In the genomic region with DNA sequence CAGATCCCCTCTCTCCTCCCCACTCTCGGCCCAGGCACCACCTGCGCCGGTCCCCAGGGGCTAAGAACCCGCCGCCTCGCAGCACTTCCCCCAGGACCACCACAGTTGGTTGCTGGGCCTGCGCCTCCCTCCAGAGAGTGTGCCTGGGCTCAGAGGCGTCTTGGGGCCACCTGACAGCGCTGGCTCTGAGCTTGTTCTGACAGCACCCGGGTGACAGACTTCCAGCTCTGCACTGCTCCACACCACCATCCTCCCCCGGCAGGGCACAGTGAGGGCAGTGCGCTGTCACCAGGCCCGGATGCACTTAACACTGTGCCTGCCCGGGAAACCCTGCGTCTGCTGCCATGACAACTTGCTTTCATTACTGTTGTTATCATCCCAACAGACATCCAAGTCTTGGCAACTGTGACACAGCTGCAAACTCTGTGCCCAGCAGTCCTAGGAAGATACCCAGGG, we compare ENCODE assay signal across 8 cellular contexts. TPM values are rescaled to one million over a fixed set of nuclear protein-coding genes. Genes with fewer than 3 reads are reported as not detected.
DNase-seq lines count a peak whose midpoint lies in the region; ATAC-seq and TF ChIP-seq lines count a peak whose summit lies in the region.

No MANE protein-coding gene starts in this region.

- no peak overlapping the region for H3K56ac ChIP-seq in IMR-90 (ENCODE audit: extremely low read depth, insufficient read depth, low read length)

- H3K9me3 Mint-ChIP-seq in nephron progenitor cell (no peaks in the 10 kb centered on the region), osteocyte (ENCODE audit: unreplicated experiment) (no peaks in the 10 kb centered on the region)

- H3K9me3 ChIP-seq in IMR-90 (ENCODE audit: control insufficient read depth, insufficient read depth, low read length) (no peaks in the 10 kb centered on the region), ascending aorta (no peaks in the 10 kb centered on the region)
- H3K9me3 ChIP-seq in effector memory CD4-positive, alpha-beta T cell (ENCODE audit: control insufficient read depth, low read length), result no peaks in the 10 kb centered on the region

- H2BK15ac ChIP-seq in IMR-90 (ENCODE audit: low read depth, low read length), result no peak overlapping the region

- DNase-seq in IMR-90, result peak; percentile 50
- peak; percentile 42 for DNase-seq in activated CD4-positive, CD25-positive, alpha-beta regulatory T cell treated with anti-CD3 and anti-CD28 coated beads, Interleukin-2, amount 50 U/mL, for 72 hours
- DNase-seq in effector memory CD4-positive, alpha-beta T cell, result peak; percentile 25 to 65 (median 31)
- no peak for DNase-seq in nephron progenitor cell
- DNase-seq in ascending aorta (ENCODE audit: low spot score in 2 of 2), result no peak
- no peak for DNase-seq in osteocyte (ENCODE audit: extremely low spot score, unreplicated experiment)

- no peak for TF ChIP-seq CTCF in IMR-90 (conservative IDR thresholded peaks at IDR 0.05; ENCODE audit: low read depth, low read length)
- no peak for TF ChIP-seq CTCF in nephron progenitor cell (IDR thresholded peaks at IDR 0.05)
- no peak for TF ChIP-seq CTCF in ascending aorta (IDR thresholded peaks at IDR 0.05)
- no peak for TF ChIP-seq CTCF in osteocyte (IDR thresholded peaks at IDR 0.05)

- H3K27me3 ChIP-seq in IMR-90 (ENCODE audit: control insufficient read depth, insufficient read depth, low read length) (no peaks in the 10 kb centered on the region), ascending aorta (no peaks in the 10 kb centered on the region)
- no peaks in the 10 kb centered on the region for H3K27me3 ChIP-seq in effector memory CD4-positive, alpha-beta T cell (replicated peaks; ENCODE audit: control insufficient read depth, insufficient read depth, low read length, poor library complexity, severe bottlenecking)

- no peak overlapping the region for H3K9ac ChIP-seq in IMR-90 (ENCODE audit: low read depth, low read length)

- no peak overlapping the region for H3K27ac ChIP-seq in IMR-90 (ENCODE audit: insufficient read depth, low read length)
- peak overlapping the region; percentile 48 for H3K27ac ChIP-seq in effector memory CD4-positive, alpha-beta T cell (ENCODE audit: insufficient read depth, low read length, poor library complexity, severe bottlenecking)
- no peak overlapping the region for H3K27ac ChIP-seq in ascending aorta

- H3K4me1 ChIP-seq in IMR-90 (ENCODE audit: control insufficient read depth, insufficient read depth, low read length), result peaks cover 6% of the 10 kb centered on the region
- H3K4me1 ChIP-seq in effector memory CD4-positive, alpha-beta T cell (ENCODE audit: control insufficient read depth, insufficient read depth, low read length, poor library complexity, severe bottlenecking), result peaks cover 21% of the 10 kb centered on the region
- H3K4me1 ChIP-seq in ascending aorta, result peaks cover 7 to 10% of the 10 kb centered on the region in 2 donors

- no peak overlapping the region for H2BK20ac ChIP-seq in IMR-90 (ENCODE audit: low read depth, low read length)

- H3K9me1 ChIP-seq in IMR-90 (ENCODE audit: insufficient read depth, low read length), result 0 out of 2 replicates have a peak, but pooled peaks cover under 1% of the 10 kb centered on the region

- H3K4me3 Mint-ChIP-seq in nephron progenitor cell (no peak overlapping the region), osteocyte (ENCODE audit: unreplicated experiment) (no peak overlapping the region)

- H3K14ac ChIP-seq in IMR-90 (replicated peaks; ENCODE audit: low read depth, low read length), result no peak overlapping the region; the same call in 1 of the 2 replicates

- in situ Hi-C loops in IMR-90 (cut with MboI; ENCODE audit: low sequenced_read_pairs), result no loop called here

- H3K27ac Mint-ChIP-seq in nephron progenitor cell (peak overlapping the region; percentile 79), osteocyte (ENCODE audit: unreplicated experiment) (no peak overlapping the region)

- peaks cover 48% of the 10 kb centered on the region for H4K20me1 ChIP-seq in IMR-90 (ENCODE audit: insufficient read depth, low read length)

- peaks cover 17 to 64% of the 10 kb centered on the region in 2 experiments for H3K79me1 ChIP-seq in IMR-90 (ENCODE audit: low read depth in 1 of 2, low read length in 2 of 2)

- no peak for TF ChIP-seq RAD21 in IMR-90 (IDR thresholded peaks at IDR 0.05; ENCODE audit: low read length)

- H4K91ac ChIP-seq in IMR-90 (ENCODE audit: insufficient read depth, low read depth, low read length), result no peak overlapping the region

- H3K36me3 Mint-ChIP-seq in nephron progenitor cell (ENCODE audit: low read depth) (peaks cover 17% of the 10 kb centered on the region), osteocyte (ENCODE audit: unreplicated experiment) (no peaks in the 10 kb centered on the region)

- H3K27me3 Mint-ChIP-seq in nephron progenitor cell (ENCODE audit: low read depth, poor library complexity) (no peaks in the 10 kb centered on the region), osteocyte (ENCODE audit: unreplicated experiment) (no peaks in the 10 kb centered on the region)

- BruUV-seq in IMR-90 (replicated peaks; lab: Mats Ljungman, UMichigan), result no TSS peak

- ATAC-seq in IMR-90 (ENCODE audit: low read depth), result peak; percentile 72
- ATAC-seq in GM21526 (IDR thresholded peaks at IDR 0.05; ENCODE audit: low FRiP score, unreplicated experiment), result no peak

- H3K4me3 ChIP-seq in GM08714 (ENCODE audit: low read length) (peak overlapping the region; percentile 20; the same call in 1 of the 2 replicates), IMR-90 (ENCODE audit: insufficient read depth, low read depth, low read length) (no peak overlapping the region), ascending aorta (no peak overlapping the region)
- no peak overlapping the region for H3K4me3 ChIP-seq in effector memory CD4-positive, alpha-beta T cell (ENCODE audit: insufficient read depth, low read depth, low read length, poor library complexity, severe bottlenecking)

- no peak overlapping the region for H2AK9ac ChIP-seq in IMR-90 (replicated peaks; ENCODE audit: low read depth, low read length, poor library complexity)

- 100% methylated on average over 2 of the region's 15 CpGs; no CpG with 5 or more reads in 1 of the 2 experiments for WGBS in IMR-90 (ENCODE audit: extremely low coverage in 2 of 2, insufficient read length in 1 of 2), 2 experiments

- no peak overlapping the region for H2AK5ac ChIP-seq in IMR-90 (ENCODE audit: low read depth, low read length)

- no peak overlapping the region for H3K18ac ChIP-seq in IMR-90 (ENCODE audit: low read depth, low read length)

- peak overlapping the region; percentile 3; the same call in 1 of the 2 replicates for H3K23ac ChIP-seq in IMR-90 (ENCODE audit: low read depth, low read length)

- no peak overlapping the region for H4K8ac ChIP-seq in IMR-90 (ENCODE audit: low read depth in 2 of 2, low read length in 2 of 2)

- H2BK120ac ChIP-seq in IMR-90 (ENCODE audit: low read depth, low read length), result no peak overlapping the region

- no peak overlapping the region for H4K5ac ChIP-seq in IMR-90 (ENCODE audit: low read depth, low read length)

- no peak overlapping the region for H3K4me2 ChIP-seq in IMR-90 (ENCODE audit: low read depth, low read length)

- TF ChIP-seq POLR2A in IMR-90 (IDR thresholded peaks at IDR 0.05; ENCODE audit: low read depth, low read length), result no peak

- H3K36me3 ChIP-seq in IMR-90 (ENCODE audit: control insufficient read depth, insufficient read depth, low read length) (no peaks in the 10 kb centered on the region), ascending aorta (no peaks in the 10 kb centered on the region)
- no peaks in the 10 kb centered on the region for H3K36me3 ChIP-seq in effector memory CD4-positive, alpha-beta T cell (ENCODE audit: control insufficient read depth, insufficient read depth, low read length)

- H3K4me1 Mint-ChIP-seq in nephron progenitor cell, result peaks cover 21% of the 10 kb centered on the region
- H3K4me1 Mint-ChIP-seq in osteocyte (ENCODE audit: unreplicated experiment), result peaks cover 13% of the 10 kb centered on the region

- CTCF ChIA-PET in IMR-90 (lab: Yijun Ruan, JAX), result no interaction called here

- POLR2A ChIA-PET in IMR-90 (lab: Charles Lee; ENCODE audit: unreplicated experiment), result no interaction called here

- dilution Hi-C loops in IMR-90 (cut with HindIII; ENCODE audit: low sequenced_read_pairs, unreplicated experiment), result no loop called here

- intact Hi-C loops in IMR-90 (cut with micrococcal nuclease), result no loop called here
- intact Hi-C loops in ascending aorta (cut with DNase I), result no loop called here

- no peak overlapping the region for H3K4ac ChIP-seq in IMR-90 (ENCODE audit: low read depth, low read length)

- H2BK5ac ChIP-seq in IMR-90 (ENCODE audit: low read depth, low read length, poor library complexity, severe bottlenecking), result no peak overlapping the region

- no peak overlapping the region for H2AFZ ChIP-seq in IMR-90 (replicated peaks; ENCODE audit: low read length, poor library complexity)

TF ChIP-seq in IMR-90, 13 proteins besides CTCF, POLR2A, EP300 and RAD21 (continues in another document):
- peak; percentile 36; the same call in 1 of the 2 replicates for TF ChIP-seq MXI1 (IDR thresholded peaks at IDR 0.05; ENCODE audit: borderline replicate concordance, low read depth, low read length)
- no peak for TF ChIP-seq RFX5 (IDR thresholded peaks at IDR 0.05; ENCODE audit: low read depth, low read length)

RNA-seq across cellular contexts. Expression of a gene that starts 6.6 kb away (rescaled TPM):
- total RNA-seq in IMR-90 (2012; rRNA removed) (12.4 and 13.3 TPM in 2 replicates), ascending aorta (60.9 TPM), osteocyte (41.7 and 43.5 TPM in 2 replicates)
- 16.4 and 16.7 TPM in 2 replicates for polyA plus RNA-seq in IMR-90 (2012; rRNA removed)
- 13.5 and 19.0 TPM in 2 replicates for polyA plus RNA-seq in IMR-90 (2012; cell fraction: cytosol; rRNA removed)
- polyA plus RNA-seq in IMR-90 (2012; cell fraction: nucleus; rRNA removed; ENCODE audit: low replicate concordance), result 44.2 and 86.6 TPM in 2 replicates

RNA-seq across cellular contexts. Expression of a gene that starts 20.4 kb away (rescaled TPM):
- total RNA-seq in IMR-90 (2012; rRNA removed) (15.3 and 15.6 TPM in 2 replicates), ascending aorta (153 TPM), osteocyte (109 and 115 TPM in 2 replicates)
- 32.2 and 35.1 TPM in 2 replicates for polyA plus RNA-seq in IMR-90 (2012; rRNA removed)
- polyA plus RNA-seq in IMR-90 (2012; cell fraction: cytosol; rRNA removed), result 21.8 and 38.1 TPM in 2 replicates
- polyA plus RNA-seq in IMR-90 (2012; cell fraction: nucleus; rRNA removed; ENCODE audit: low replicate concordance), result 145 and 229 TPM in 2 replicates

RNA-seq across cellular contexts. Expression of a gene that starts 45.8 kb away (rescaled TPM):
- total RNA-seq in IMR-90 (2012; rRNA removed) (31.4 and 43.9 TPM in 2 replicates), ascending aorta (80.1 TPM), osteocyte (35.3 and 35.7 TPM in 2 replicates)
- polyA plus RNA-seq in IMR-90 (2012; rRNA removed), result 33.9 and 37.4 TPM in 2 replicates
- 41.8 and 43.5 TPM in 2 replicates for polyA plus RNA-seq in IMR-90 (2012; cell fraction: cytosol; rRNA removed)
- polyA plus RNA-seq in IMR-90 (2012; cell fraction: nucleus; rRNA removed; ENCODE audit: low replicate concordance), result 99.5 and 153 TPM in 2 replicates

Comparison
In these comparisons a context has a peak if more than half of its experiments do, and no peak if none do; other contexts are left out.
1. DNase-seq: peak in IMR-90 (single experiment), activated CD4-positive, CD25-positive, alpha-beta regulatory T cell treated with anti-CD3 and anti-CD28 coated beads, Interleukin-2, amount 50 U/mL, for 72 hours (single experiment) and effector memory CD4-positive, alpha-beta T cell (3 of 3); none in nephron progenitor cell (single experiment), ascending aorta (0 of 2) and osteocyte (single experiment).